In genomic region chr11:130909650-130910049, GRCh38 we compare ENCODE assay signal across 15 cellular contexts. TPM values are rescaled to one million over a fixed set of nuclear protein-coding genes. Genes with fewer than 3 reads are reported as not detected.
DNase-seq lines count a peak whose midpoint lies in the region; ATAC-seq, FAIRE-seq and TF ChIP-seq lines count a peak whose summit lies in the region.
"Had no signal": no experiment of that assay in that cellular context is flagged by ENCODE, and none has a peak within 500 bp of the region (broad histone marks: within the 10 kb centered on the region; RNA-seq: fewer than 3 reads in every experiment).

No MANE protein-coding gene starts in this region.

- no peaks in the 10 kb centered on the region for H3K9me1 ChIP-seq in keratinocyte (ENCODE audit: control insufficient read depth, extremely low read depth, insufficient read depth, low read length)

- TF ChIP-seq CTCF in MCF 10A (IDR thresholded peaks at IDR 0.05; ENCODE audit: unreplicated experiment), result no peak
- no peak for TF ChIP-seq CTCF in breast epithelium (IDR thresholded peaks at IDR 0.05)
- TF ChIP-seq CTCF in cardiac fibroblast (IDR thresholded peaks at IDR 0.05; ENCODE audit: low read depth, low read length), result no peak
- no peak for TF ChIP-seq CTCF in keratinocyte (optimal IDR thresholded peaks at IDR 0.05 in 1 of 3, IDR thresholded peaks at IDR 0.05 in 1 of 3, conservative IDR thresholded peaks at IDR 0.05 in 1 of 3; ENCODE audit: extremely low read depth in 1 of 3, insufficient read depth in 2 of 3, low read length in 3 of 3)

- POLR2A ChIA-PET in MCF 10A (lab: Yijun Ruan, JAX), result interaction anchor here (0.6 to 1.4 kb wide), 3 partner anchors 9 to 1696 kb away, joined by 3 to 4 read pairs (median 3); no protein-coding TSS in a partner anchor

- H3K4me3 ChIP-seq in breast epithelium, result no peak overlapping the region
- H3K4me3 ChIP-seq in cardiac fibroblast (replicated peaks in 1 of 2; ENCODE audit: low read depth in 2 of 2, low read length in 2 of 2), result no peak overlapping the region
- no peak overlapping the region for H3K4me3 ChIP-seq in keratinocyte (ENCODE audit: control insufficient read depth in 2 of 3, extremely low read depth in 1 of 3, insufficient read depth in 2 of 3, low read depth in 1 of 3, low read length in 3 of 3)
- H3K4me3 ChIP-seq: A549 had no signal

- peak overlapping the region; percentile 54 for H3K27ac Mint-ChIP-seq in MCF 10A (ENCODE audit: low read depth, unreplicated experiment)
- H3K27ac Mint-ChIP-seq: IgD-negative memory B cell; T-helper 1 cell treated with Interleukin-12 subunit alpha and Interleukin-12 subunit beta and Interleukin-4 antibody, amounts not matched to agents 30 μg/mL and 1 μg/mL, for 36 hours had no signal

- H3K36me3 ChIP-seq in breast epithelium, result peaks cover 10% of the 10 kb centered on the region
- H3K36me3 ChIP-seq in keratinocyte (ENCODE audit: control insufficient read depth in 2 of 2, extremely low read depth in 1 of 2, insufficient read depth in 2 of 2, low read length in 2 of 2), result peaks cover 32 to 48% of the 10 kb centered on the region in 2 experiments

- peak overlapping the region; percentile 26 for H3K4me3 Mint-ChIP-seq in MCF 10A (ENCODE audit: unreplicated experiment)
- H3K4me3 Mint-ChIP-seq: T-helper 1 cell treated with Interleukin-12 subunit alpha and Interleukin-12 subunit beta and Interleukin-4 antibody, amounts not matched to agents 30 μg/mL and 1 μg/mL, for 36 hours had no signal

- H4K20me1 ChIP-seq in keratinocyte (ENCODE audit: control insufficient read depth, extremely low read depth, insufficient read depth, low read length), result no peaks in the 10 kb centered on the region

- no peak overlapping the region for H2AFZ ChIP-seq in keratinocyte (ENCODE audit: control insufficient read depth, low read length)

- peak; percentile 86 for FAIRE-seq in keratinocyte (lab: Jason Lieb, UNC)
- FAIRE-seq: A549 had no signal

- H3K9me3 ChIP-seq in breast epithelium (no peaks in the 10 kb centered on the region), keratinocyte (ENCODE audit: control insufficient read depth, low read depth, low read length) (no peaks in the 10 kb centered on the region)

- peaks cover 70% of the 10 kb centered on the region for H3K36me3 Mint-ChIP-seq in MCF 10A (ENCODE audit: insufficient read depth, unreplicated experiment)

- no peak for TF ChIP-seq POLR2A in breast epithelium (IDR thresholded peaks at IDR 0.05)

- intact Hi-C loops in MCF 10A (cut with micrococcal nuclease), result no loop called here
- intact Hi-C loops in breast epithelium (cut with DNase I; ENCODE audit: low total_unique reads), result no loop called here

- no peaks in the 10 kb centered on the region for H3K27me3 Mint-ChIP-seq in MCF 10A (ENCODE audit: insufficient read depth, unreplicated experiment)
- H3K27me3 Mint-ChIP-seq: IgD-negative memory B cell had no signal

- H3K27me3 ChIP-seq in breast epithelium (no peaks in the 10 kb centered on the region), keratinocyte (ENCODE audit: control insufficient read depth, extremely low read depth, insufficient read depth, low read length) (no peaks in the 10 kb centered on the region)

- peaks cover 33% of the 10 kb centered on the region for H3K4me1 Mint-ChIP-seq in MCF 10A (ENCODE audit: insufficient read depth, unreplicated experiment)

- peak; percentile 65 for DNase-seq in MCF 10A (ENCODE audit: unreplicated experiment)
- no peak for DNase-seq in breast epithelium (ENCODE audit: low spot score in 2 of 2)
- peak; percentile 73 to 93 for DNase-seq in cardiac fibroblast (ENCODE audit: low read depth in 2 of 2)
- DNase-seq in keratinocyte (ENCODE audit: low read depth, low spot score), result no peak
- DNase-seq in stimulated activated CD4-positive, alpha-beta T cell treated with anti-CD3 and anti-CD28 coated beads, Interleukin-2, amount 100 ng/mL, for 24 hours, result no peak
- no peak for DNase-seq in DMS153 (lab: John Stamatoyannopoulos, UW)
- no peak for DNase-seq in stimulated activated naive CD4-positive, alpha-beta T cell (lab: John Stamatoyannopoulos, UW)
- DNase-seq: activated CD4-positive, CD25-positive, alpha-beta regulatory T cell treated with anti-CD3 and anti-CD28 coated beads, Interleukin-2, amount 50 U/mL, for 72 hours; DMS 273 treated with DMSO at 0.1 percent for 48 hours; NCI-H1105 treated with DMSO at 0.1 percent for 48 hours had no signal

- dilution Hi-C loops in keratinocyte (cut with MboI; ENCODE audit: extremely low pct_ligation_motif_present, low sequenced_read_pairs), result no loop called here

- H3K9me3 Mint-ChIP-seq in MCF 10A (ENCODE audit: unreplicated experiment), result no peaks in the 10 kb centered on the region
- H3K9me3 Mint-ChIP-seq: T-helper 1 cell treated with Interleukin-12 subunit alpha and Interleukin-12 subunit beta and Interleukin-4 antibody, amounts not matched to agents 30 μg/mL and 1 μg/mL, for 36 hours had no signal

- H3K79me2 ChIP-seq in keratinocyte (ENCODE audit: control insufficient read depth, insufficient read depth, low read length), result peaks cover 33% of the 10 kb centered on the region

- H3K4me1 ChIP-seq in breast epithelium, result no peaks in the 10 kb centered on the region
- H3K4me1 ChIP-seq in keratinocyte (ENCODE audit: control insufficient read depth, extremely low read depth, insufficient read depth, low read length), result peaks cover 20% of the 10 kb centered on the region

- H3K27ac ChIP-seq in breast epithelium (no peak overlapping the region), keratinocyte (ENCODE audit: control insufficient read depth, insufficient read depth, low read length) (peak overlapping the region; percentile 65)
- H3K27ac ChIP-seq: A549 had no signal

- CTCF ChIA-PET in MCF 10A (lab: Yijun Ruan, JAX), result interaction anchor here (0.6 to 2.4 kb wide), 8 partner anchors 9 to 479 kb away, joined by 3 to 11 read pairs (median 4); no protein-coding TSS in a partner anchor

- peak overlapping the region; percentile 49 for H3K4me2 ChIP-seq in keratinocyte (ENCODE audit: control insufficient read depth, extremely low read depth, insufficient read depth, low read depth, low read length)
- H3K4me2 ChIP-seq: A549 had no signal

- H3K9ac ChIP-seq in keratinocyte (ENCODE audit: control insufficient read depth, extremely low read depth, insufficient read depth, low read length), result no peak overlapping the region

- ATAC-seq in GM21367 (IDR thresholded peaks at IDR 0.05; ENCODE audit: unreplicated experiment), result no peak
- ATAC-seq: Panc1 had no signal

- no TSS peak for BruUV-seq in MCF 10A (replicated peaks; lab: Mats Ljungman, UMichigan)

RNA-seq across cellular contexts. Expression of gene SNX19, which starts 6.6 kb away (rescaled TPM):
- total RNA-seq in MCF 10A (2022) (53.5 and 60.5 TPM in 2 replicates), breast epithelium (100 to 1,000 TPM in 2 of 3 donors, 10 to 100 TPM in 1; 91.0 to 119 (median 100) TPM)
- polyA plus RNA-seq in keratinocyte, result 25.7 to 44.0 TPM (median 29.1 TPM) in 3 replicates
- polyA plus RNA-seq in keratinocyte (2011; ENCODE audit: low read depth), result 11.2 TPM
- polyA plus RNA-seq in keratinocyte (2011; cell fraction: cytosol; rRNA removed), result 18.5 and 26.2 TPM in 2 replicates
- 83.1 and 92.1 TPM in 2 replicates for polyA plus RNA-seq in keratinocyte (2011; cell fraction: nucleus; rRNA removed)
- 20.9 and 29.7 TPM in 2 replicates for polyA plus RNA-seq in keratinocyte (2012; ENCODE audit: low replicate concordance)
- polyA minus RNA-seq in keratinocyte, result 125 to 158 TPM (median 138 TPM) in 3 replicates
- 33.6 TPM for polyA minus RNA-seq in keratinocyte (2011; cell fraction: cytosol; rRNA and poly(A)+ RNA removed)
- polyA minus RNA-seq in keratinocyte (2011; cell fraction: nucleus; rRNA and poly(A)+ RNA removed), result 124 and 198 TPM in 2 replicates

Comparison
In these comparisons a context has a peak if more than half of its experiments do, and no peak if none do; other contexts are left out.
1. DNase-seq: peak in MCF 10A (single experiment) and cardiac fibroblast (2 of 2); none in breast epithelium (0 of 2), keratinocyte (single experiment), stimulated activated CD4-positive, alpha-beta T cell treated with anti-CD3 and anti-CD28 coated beads, Interleukin-2, amount 100 ng/mL, for 24 hours (0 of 2), DMS153 (single experiment) and stimulated activated naive CD4-positive, alpha-beta T cell (0 of 6).